25 cellular contexts compared by ENCODE assay signal in genomic region chr7:151399305-151399601, GRCh38. TPM values are rescaled to one million over a fixed set of nuclear protein-coding genes. Genes with fewer than 3 reads are reported as not detected.
"Had no signal": no experiment of that assay in that cellular context is flagged by ENCODE, and none has a peak within 500 bp of the region (broad histone marks: within the 10 kb centered on the region; RNA-seq: fewer than 3 reads in every experiment).

No MANE protein-coding gene starts in this region.

- H3K27me3 ChIP-seq: adrenal gland had no signal

- ATAC-seq: activated CD8-positive, alpha-beta T cell treated with anti-CD3 and anti-CD28 coated beads for 36 hours; activated T-cell treated with anti-CD3 and anti-CD28 coated beads, Interleukin-2, amount 50 U/mL, for 72 hours; T-helper 17 cell had no signal

- DNase-seq: activated CD4-positive, alpha-beta T cell treated with anti-CD3 and anti-CD28 coated beads for 4 hours; activated CD8-positive, alpha-beta memory T cell treated with anti-CD3 and anti-CD28 coated beads, Interleukin-2, amount 50 U/mL, for 4 hours; activated CD8-positive, alpha-beta T cell treated with anti-CD3 and anti-CD28 coated beads for 36 hours; activated naive CD4-positive, alpha-beta T cell treated with anti-CD3 and anti-CD28 coated beads, Interleukin-2, amount 50 U/mL, for 16 hours; activated naive CD8-positive, alpha-beta T cell treated with anti-CD3 and anti-CD28 coated beads, Interleukin-2, amount 10 ng/mL, durations not matched to agents 7 days and 5 days; activated T-cell treated with anti-CD3 and anti-CD28 coated beads, Interleukin-2, amount 50 U/mL, for 72 hours; adrenal gland; anterior cingulate cortex; caudate nucleus; NCI-H1092; NCI-H1417; NCI-H1930; NCI-H2107; NCI-H2171 treated with DMSO at 0.1 percent for 48 hours; NCI-H226; NCI-H774; SJCRH30; T-helper 17 cell; T1000 had no signal

- H3K9me3 Mint-ChIP-seq: activated T-helper 2 cell treated with anti-CD3 and anti-CD28 coated beads, Interferon-gamma antibody, Interleukin-2, Interleukin-4, amounts not matched to agents 10 μg/mL and 5 μg/mL and 100 μg/mL, durations not matched to agents 14 hours and 24 hours and 36 hours had no signal

- H3K27ac ChIP-seq: adrenal gland, KMS-11, SJCRH30, VCaP had no signal

- H3K9ac ChIP-seq: KMS-11 had no signal

- H3K27ac Mint-ChIP-seq: activated CD8-positive, alpha-beta T cell treated with anti-CD3 and anti-CD28 coated beads for 36 hours; activated naive CD8-positive, alpha-beta T cell treated with anti-CD3 and anti-CD28 coated beads, Interleukin-2, amount 10 ng/mL, durations not matched to agents 7 days and 5 days; activated T-cell treated with anti-CD3 and anti-CD28 coated beads, Interleukin-2, amount 50 U/mL, for 72 hours; activated T-helper 2 cell treated with anti-CD3 and anti-CD28 coated beads, Interferon-gamma antibody, Interleukin-2, Interleukin-4, amounts not matched to agents 10 μg/mL and 5 μg/mL and 100 μg/mL, durations not matched to agents 14 hours and 24 hours and 36 hours had no signal

- H3K36me3 ChIP-seq: adrenal gland, SJCRH30 had no signal

- H3K4me2 ChIP-seq: KMS-11 had no signal

- H3K9me3 ChIP-seq: adrenal gland had no signal

- H3K36me3 Mint-ChIP-seq: activated naive CD8-positive, alpha-beta T cell treated with anti-CD3 and anti-CD28 coated beads, Interleukin-2, amount 10 ng/mL, durations not matched to agents 7 days and 5 days had no signal

- H3K4me3 ChIP-seq: adrenal gland, SJCRH30 had no signal

- H3K27me3 Mint-ChIP-seq: activated CD8-positive, alpha-beta T cell treated with anti-CD3 and anti-CD28 coated beads for 36 hours; T-helper 17 cell had no signal

- H3K4me1 ChIP-seq: adrenal gland had no signal

- H3K4me3 Mint-ChIP-seq: activated CD8-positive, alpha-beta T cell treated with anti-CD3 and anti-CD28 coated beads for 36 hours; activated naive CD8-positive, alpha-beta T cell treated with anti-CD3 and anti-CD28 coated beads, Interleukin-2, amount 10 ng/mL, durations not matched to agents 7 days and 5 days; activated T-cell treated with anti-CD3 and anti-CD28 coated beads, Interleukin-2, amount 50 U/mL, for 72 hours; T-helper 17 cell had no signal

RNA-seq across cellular contexts. Expression of gene WDR86, which starts 10.6 kb away (rescaled TPM):
- total RNA-seq: activated T-helper 2 cell treated with anti-CD3 and anti-CD28 coated beads, Interferon-gamma antibody, Interleukin-2, Interleukin-4, amounts not matched to agents 10 μg/mL and 5 μg/mL and 100 μg/mL, durations not matched to agents 14 hours and 24 hours and 36 hours; MCF 10A; NCI-H460; RPMI7951 had no signal

RNA-seq across cellular contexts. Expression of gene CRYGN, which starts 40.7 kb away (rescaled TPM):
- total RNA-seq: activated T-helper 2 cell treated with anti-CD3 and anti-CD28 coated beads, Interferon-gamma antibody, Interleukin-2, Interleukin-4, amounts not matched to agents 10 μg/mL and 5 μg/mL and 100 μg/mL, durations not matched to agents 14 hours and 24 hours and 36 hours; MCF 10A; RPMI7951; SJCRH30 had no signal
